ENCODE assay signal across 26 cellular contexts in genomic region chr12:53014709-53015108, GRCh38. TPM values are rescaled to one million over a fixed set of nuclear protein-coding genes. Genes with fewer than 3 reads are reported as not detected.
DNase-seq lines count a peak whose midpoint lies in the region; ATAC-seq and TF ChIP-seq lines count a peak whose summit lies in the region.
"Had no signal": no experiment of that assay in that cellular context is flagged by ENCODE, and none has a peak within 500 bp of the region (broad histone marks: within the 10 kb centered on the region; RNA-seq: fewer than 3 reads in every experiment).

No MANE protein-coding gene starts in this region.

- peaks cover 40 to 80% of the 10 kb centered on the region in 2 experiments for H3K36me3 ChIP-seq in HCT116 (ENCODE audit: control insufficient read depth in 1 of 2, insufficient read depth in 2 of 2, low read length in 2 of 2)
- peaks cover 11 to 14% of the 10 kb centered on the region in 2 donors for H3K36me3 ChIP-seq in body of pancreas (replicated peaks in 1 of 2; ENCODE audit: insufficient read depth in 1 of 2, low read depth in 2 of 2)

- no peaks in the 10 kb centered on the region for H3K9me3 ChIP-seq in HCT116 (ENCODE audit: control insufficient read depth in 1 of 2, insufficient read depth in 1 of 2, low read depth in 1 of 2, low read length in 2 of 2)
- no peaks in the 10 kb centered on the region for H3K9me3 ChIP-seq in body of pancreas
- H3K9me3 ChIP-seq: esophagus muscularis mucosa, tibial nerve had no signal

- peak overlapping the region; percentile 63 for H3K27ac Mint-ChIP-seq in activated CD4-positive, alpha-beta T cell treated with anti-CD3 and anti-CD28 coated beads for 36 hours
- H3K27ac Mint-ChIP-seq in activated CD4-positive, alpha-beta T cell treated with anti-CD3 and anti-CD28 coated beads, Interleukin-2, amount 10 ng/mL, durations not matched to agents 7 days and 5 days: no peak overlapping the region
- peak overlapping the region; percentile 52 for H3K27ac Mint-ChIP-seq in activated T-helper 2 cell treated with anti-CD3 and anti-CD28 coated beads, Interferon-gamma antibody, Interleukin-2, Interleukin-4, amounts not matched to agents 10 μg/mL and 5 μg/mL and 100 μg/mL, durations not matched to agents 14 hours and 24 hours and 36 hours

- H3K4me3 ChIP-seq in HCT116 (replicated peaks in 1 of 2; ENCODE audit: low read depth in 1 of 2, low read length in 2 of 2) (no peak overlapping the region), body of pancreas (no peak overlapping the region)
- H3K4me3 ChIP-seq: esophagus muscularis mucosa, lung, tibial nerve had no signal

- DNase-seq in activated CD4-positive, alpha-beta T cell treated with anti-CD3 and anti-CD28 coated beads for 36 hours: no peak
- no peak for DNase-seq in activated CD4-positive, alpha-beta T cell treated with anti-CD3 and anti-CD28 coated beads, Interleukin-2, amount 10 ng/mL, durations not matched to agents 7 days and 5 days
- DNase-seq in HCT116 (ENCODE audit: low read depth, low spot score) (no peak), islet precursor cell (peak; percentile 4), body of pancreas (no peak), RKO (ENCODE audit: low spot score) (no peak), SKM-1 (lab: John Stamatoyannopoulos, UW; ENCODE audit: unreplicated experiment) (no peak)
- DNase-seq in activated T-helper 2 cell treated with anti-CD3 and anti-CD28 coated beads, Interferon-gamma antibody, Interleukin-2, Interleukin-4, amounts not matched to agents 10 μg/mL and 5 μg/mL and 100 μg/mL, durations not matched to agents 14 hours and 24 hours and 36 hours (ENCODE audit: low spot score): no peak
- DNase-seq: activated CD4-positive, alpha-beta T cell treated with anti-CD3 and anti-CD28 coated beads, Interleukin-2, amount 50 U/mL, for 1 hour; activated T-cell treated with anti-CD3 and anti-CD28 coated beads for 4 hours; brain microvascular endothelial cell; COR-L47; DMS79 treated with DMSO at 0.1 percent for 48 hours; effector memory CD4-positive, alpha-beta T cell; NCI-H1092; NCI-H187 treated with DMSO at 0.1 percent for 48 hours; NCI-H82; PC-3; SHP77 treated with DMSO at 0.1 percent for 48 hours; small intestine; stimulated activated naive CD4-positive, alpha-beta T cell; T-cell had no signal

- H3K27me3 Mint-ChIP-seq in activated CD4-positive, alpha-beta T cell treated with anti-CD3 and anti-CD28 coated beads for 36 hours: no peaks in the 10 kb centered on the region
- H3K27me3 Mint-ChIP-seq in activated CD4-positive, alpha-beta T cell treated with anti-CD3 and anti-CD28 coated beads, Interleukin-2, amount 10 ng/mL, durations not matched to agents 7 days and 5 days: no peaks in the 10 kb centered on the region
- no peaks in the 10 kb centered on the region for H3K27me3 Mint-ChIP-seq in activated T-helper 2 cell treated with anti-CD3 and anti-CD28 coated beads, Interferon-gamma antibody, Interleukin-2, Interleukin-4, amounts not matched to agents 10 μg/mL and 5 μg/mL and 100 μg/mL, durations not matched to agents 14 hours and 24 hours and 36 hours (ENCODE audit: low read depth)
- H3K27me3 Mint-ChIP-seq: T-cell had no signal

- no peak overlapping the region for H3K27ac ChIP-seq in HCT116 (ENCODE audit: low read depth, low read length)
- no peak overlapping the region for H3K27ac ChIP-seq in body of pancreas
- H3K27ac ChIP-seq: 22Rv1, brain microvascular endothelial cell, esophagus muscularis mucosa, tibial nerve had no signal

- POLR2A ChIA-PET in activated CD4-positive, alpha-beta T cell treated with anti-CD3 and anti-CD28 coated beads for 36 hours (lab: Charles Lee): interaction anchor here (1.3 to 1.6 kb wide), 3 partner anchors 8 to 28 kb away, joined by 3 to 8 read pairs (median 5); partner anchors contain the start of gene EIF4B
- POLR2A ChIA-PET in activated CD4-positive, alpha-beta T cell treated with anti-CD3 and anti-CD28 coated beads, Interleukin-2, amount 10 ng/mL, durations not matched to agents 7 days and 5 days (lab: Charles Lee): no interaction called here
- POLR2A ChIA-PET in HCT116 (lab: Charles Lee): interaction anchor here (0.7 kb wide), 1 partner anchor 9 kb away, joined by 3 read pairs; the partner anchor contains the start of gene EIF4B

- CTCF ChIA-PET in activated CD4-positive, alpha-beta T cell treated with anti-CD3 and anti-CD28 coated beads for 36 hours (lab: Charles Lee): interaction anchor here (1.1 to 1.4 kb wide), 2 partner anchors 17 to 51 kb away, joined by 3 to 5 read pairs; no protein-coding TSS in a partner anchor
- CTCF ChIA-PET in activated CD4-positive, alpha-beta T cell treated with anti-CD3 and anti-CD28 coated beads, Interleukin-2, amount 10 ng/mL, durations not matched to agents 7 days and 5 days (lab: Charles Lee): interaction anchor here (0.7 kb wide), 2 partner anchors 31 to 338 kb away, joined by 3 to 4 read pairs; no protein-coding TSS in a partner anchor
- CTCF ChIA-PET in HCT116 (lab: Charles Lee): interaction anchor here (1.1 kb wide), 1 partner anchor 129 kb away, joined by 4 read pairs; no protein-coding TSS in a partner anchor

- H3K9me2 ChIP-seq in HCT116 (ENCODE audit: insufficient read depth): no peaks in the 10 kb centered on the region

- H3K9ac ChIP-seq in HCT116 (ENCODE audit: low read length): peak overlapping the region; percentile 21; the same call in 1 of the 2 replicates

- H3K4me1 ChIP-seq in HCT116 (ENCODE audit: control insufficient read depth in 1 of 2, insufficient read depth in 2 of 2, low read length in 2 of 2): peaks cover 0 to 8% of the 10 kb centered on the region in 2 experiments; a peak in 2 of 4 replicates
- peaks cover 33% of the 10 kb centered on the region for H3K4me1 ChIP-seq in body of pancreas

- RAD21 ChIA-PET in HCT116 (lab: Charles Lee; ENCODE audit: low non-redundant PET in 1 of 2, low total read pairs in 2 of 2, uncharacterized antibody in 2 of 2, unreplicated experiment in 2 of 2): no interaction called here

- no peaks in the 10 kb centered on the region for H3K9me3 Mint-ChIP-seq in activated CD4-positive, alpha-beta T cell treated with anti-CD3 and anti-CD28 coated beads for 36 hours (ENCODE audit: low read depth)
- H3K9me3 Mint-ChIP-seq in activated CD4-positive, alpha-beta T cell treated with anti-CD3 and anti-CD28 coated beads, Interleukin-2, amount 10 ng/mL, durations not matched to agents 7 days and 5 days: no peaks in the 10 kb centered on the region
- H3K9me3 Mint-ChIP-seq in activated T-helper 2 cell treated with anti-CD3 and anti-CD28 coated beads, Interferon-gamma antibody, Interleukin-2, Interleukin-4, amounts not matched to agents 10 μg/mL and 5 μg/mL and 100 μg/mL, durations not matched to agents 14 hours and 24 hours and 36 hours: no peaks in the 10 kb centered on the region
- H3K9me3 Mint-ChIP-seq: T-cell had no signal

- 75 to 95% methylated on average over 2 of the region's 2 CpGs for WGBS in body of pancreas, 2 donors

- H3K36me3 Mint-ChIP-seq in activated CD4-positive, alpha-beta T cell treated with anti-CD3 and anti-CD28 coated beads for 36 hours (ENCODE audit: low read depth): peaks cover 77% of the 10 kb centered on the region
- peaks cover 54% of the 10 kb centered on the region for H3K36me3 Mint-ChIP-seq in activated CD4-positive, alpha-beta T cell treated with anti-CD3 and anti-CD28 coated beads, Interleukin-2, amount 10 ng/mL, durations not matched to agents 7 days and 5 days (ENCODE audit: low read depth)
- H3K36me3 Mint-ChIP-seq in activated T-helper 2 cell treated with anti-CD3 and anti-CD28 coated beads, Interferon-gamma antibody, Interleukin-2, Interleukin-4, amounts not matched to agents 10 μg/mL and 5 μg/mL and 100 μg/mL, durations not matched to agents 14 hours and 24 hours and 36 hours (ENCODE audit: low read depth): peaks cover 70% of the 10 kb centered on the region

- intact Hi-C loops in activated CD4-positive, alpha-beta T cell treated with anti-CD3 and anti-CD28 coated beads for 36 hours (cut with DNase I, micrococcal nuclease): no loop called here
- intact Hi-C loops in HCT116 (cut with micrococcal nuclease): no loop called here
- intact Hi-C loops in activated T-helper 2 cell treated with anti-CD3 and anti-CD28 coated beads, Interferon-gamma antibody, Interleukin-2, Interleukin-4, amounts not matched to agents 10 μg/mL and 5 μg/mL and 100 μg/mL, durations not matched to agents 14 hours and 24 hours and 36 hours (cut with micrococcal nuclease): no loop called here
- intact Hi-C loops in body of pancreas (cut with DNase I): no loop called here

- no peak overlapping the region for H3K4me3 Mint-ChIP-seq in activated CD4-positive, alpha-beta T cell treated with anti-CD3 and anti-CD28 coated beads for 36 hours
- H3K4me3 Mint-ChIP-seq in activated CD4-positive, alpha-beta T cell treated with anti-CD3 and anti-CD28 coated beads, Interleukin-2, amount 10 ng/mL, durations not matched to agents 7 days and 5 days: no peak overlapping the region
- no peak overlapping the region for H3K4me3 Mint-ChIP-seq in activated T-helper 2 cell treated with anti-CD3 and anti-CD28 coated beads, Interferon-gamma antibody, Interleukin-2, Interleukin-4, amounts not matched to agents 10 μg/mL and 5 μg/mL and 100 μg/mL, durations not matched to agents 14 hours and 24 hours and 36 hours (ENCODE audit: low read depth)
- H3K4me3 Mint-ChIP-seq: T-cell had no signal

- H3K27me3 ChIP-seq in HCT116 (ENCODE audit: insufficient read depth, low read length) (no peaks in the 10 kb centered on the region), body of pancreas (no peaks in the 10 kb centered on the region)
- H3K27me3 ChIP-seq: brain microvascular endothelial cell, esophagus muscularis mucosa, tibial nerve had no signal

- H2AFZ ChIP-seq in HCT116 (ENCODE audit: low read depth, low read length, poor library complexity, severe bottlenecking): no peak overlapping the region

- peaks cover 45% of the 10 kb centered on the region for H3K4me1 Mint-ChIP-seq in activated CD4-positive, alpha-beta T cell treated with anti-CD3 and anti-CD28 coated beads for 36 hours
- peaks cover 35% of the 10 kb centered on the region for H3K4me1 Mint-ChIP-seq in activated CD4-positive, alpha-beta T cell treated with anti-CD3 and anti-CD28 coated beads, Interleukin-2, amount 10 ng/mL, durations not matched to agents 7 days and 5 days
- peaks cover 25% of the 10 kb centered on the region for H3K4me1 Mint-ChIP-seq in activated T-helper 2 cell treated with anti-CD3 and anti-CD28 coated beads, Interferon-gamma antibody, Interleukin-2, Interleukin-4, amounts not matched to agents 10 μg/mL and 5 μg/mL and 100 μg/mL, durations not matched to agents 14 hours and 24 hours and 36 hours (ENCODE audit: low read depth)

- TF ChIP-seq RAD21 in HCT116 (IDR thresholded peaks at IDR 0.05; ENCODE audit: low read depth): no peak

- no TSS peak for BruUV-seq in HCT116 (replicated peaks; lab: Mats Ljungman, UMichigan)

- TF ChIP-seq POLR2A in HCT116 (IDR thresholded peaks at IDR 0.05; ENCODE audit: borderline replicate concordance, extremely low read depth, insufficient read depth, insufficient read length) (no peak), body of pancreas (IDR thresholded peaks at IDR 0.05) (no peak)

- no peak overlapping the region for H3K4me2 ChIP-seq in HCT116 (ENCODE audit: low read length)

- peaks cover 55% of the 10 kb centered on the region; the same call in 1 of the 2 replicates for H4K20me1 ChIP-seq in HCT116 (ENCODE audit: insufficient read depth)

- H3K79me2 ChIP-seq in HCT116 (ENCODE audit: insufficient read depth, low read length): peaks cover 99% of the 10 kb centered on the region

- ATAC-seq in activated CD4-positive, alpha-beta T cell treated with anti-CD3 and anti-CD28 coated beads for 36 hours: peak; percentile 69
- ATAC-seq in HCT116: no peak
- ATAC-seq in body of pancreas: no peak
- ATAC-seq: PC-3, T-cell had no signal

- TF ChIP-seq CTCF in HCT116 (IDR thresholded peaks at IDR 0.05 in 2 of 3, conservative IDR thresholded peaks at IDR 0.05 in 1 of 3; ENCODE audit: borderline replicate concordance in 1 of 3, insufficient read depth in 1 of 3, low read depth in 2 of 3, low read length in 2 of 3): no peak
- TF ChIP-seq CTCF in body of pancreas (IDR thresholded peaks at IDR 0.05): no peak

RNA-seq across cellular contexts. Expression of gene EIF4B, which starts 8.5 kb away (rescaled TPM):
- total RNA-seq in activated CD4-positive, alpha-beta T cell treated with anti-CD3 and anti-CD28 coated beads for 36 hours: 100 to 1,000 TPM; 698 to 781 TPM
- total RNA-seq in activated CD4-positive, alpha-beta T cell treated with anti-CD3 and anti-CD28 coated beads, Interleukin-2, amount 10 ng/mL, durations not matched to agents 7 days and 5 days: 100 to 1,000 TPM; 385 to 474 TPM
- total RNA-seq in HCT116 (2021; ENCODE audit: unreplicated experiment) (809 TPM), body of pancreas (100 to 1,000 TPM; 326 to 389 TPM)
- polyA plus RNA-seq in HCT116 (2012): 589 and 640 TPM in 2 replicates
- 474 and 503 TPM in 2 replicates for total RNA-seq in activated T-helper 2 cell treated with anti-CD3 and anti-CD28 coated beads, Interferon-gamma antibody, Interleukin-2, Interleukin-4, amounts not matched to agents 10 μg/mL and 5 μg/mL and 100 μg/mL, durations not matched to agents 14 hours and 24 hours and 36 hours

RNA-seq across cellular contexts. Expression of gene TNS2, which starts 35.2 kb away (rescaled TPM):
- 1 to 10 TPM in 1 of 2 experiments, under 1 TPM in 1; 0.77 to 2.4 TPM for total RNA-seq in activated CD4-positive, alpha-beta T cell treated with anti-CD3 and anti-CD28 coated beads for 36 hours
- total RNA-seq in activated CD4-positive, alpha-beta T cell treated with anti-CD3 and anti-CD28 coated beads, Interleukin-2, amount 10 ng/mL, durations not matched to agents 7 days and 5 days: 1 to 10 TPM in 1 of 2 experiments, under 1 TPM in 1; 0.92 to 1.8 TPM
- 25.7 TPM for total RNA-seq in HCT116 (2021; ENCODE audit: unreplicated experiment)
- 16.3 and 17.3 TPM in 2 replicates for polyA plus RNA-seq in HCT116 (2012)
- total RNA-seq in activated T-helper 2 cell treated with anti-CD3 and anti-CD28 coated beads, Interferon-gamma antibody, Interleukin-2, Interleukin-4, amounts not matched to agents 10 μg/mL and 5 μg/mL and 100 μg/mL, durations not matched to agents 14 hours and 24 hours and 36 hours: 2.1 and 4.7 TPM in 2 replicates
- total RNA-seq in body of pancreas: 100 to 1,000 TPM in 1 of 2 donors, 10 to 100 TPM in 1; 75.5 to 113 TPM
